ENCODE assay signal across 26 cellular contexts in the genomic region with DNA sequence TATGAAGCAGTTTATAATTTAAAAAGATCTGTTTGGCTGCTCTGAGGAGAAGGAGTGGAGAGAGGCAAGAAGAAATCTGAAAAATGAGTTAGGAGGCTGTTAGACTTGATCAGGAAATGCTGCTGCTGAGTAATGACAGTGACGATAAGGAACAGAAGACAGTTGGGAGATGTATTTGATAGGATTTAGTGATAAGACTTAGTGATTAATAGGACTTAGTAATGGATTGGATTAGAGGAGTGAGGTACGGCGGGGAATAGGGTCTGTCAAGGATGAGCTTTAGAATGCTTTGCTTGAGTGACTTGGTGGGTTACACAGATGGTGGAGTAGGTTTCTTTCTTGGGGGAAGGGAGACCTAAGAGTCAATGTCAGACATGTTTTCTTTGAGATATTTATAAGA. TPM values are rescaled to one million over a fixed set of nuclear protein-coding genes. Genes with fewer than 3 reads are reported as not detected.
"Had no signal": no experiment of that assay in that cellular context is flagged by ENCODE, and none has a peak within 500 bp of the region (broad histone marks: within the 10 kb centered on the region; RNA-seq: fewer than 3 reads in every experiment).

No MANE protein-coding gene starts in this region.

- H3K4me3 ChIP-seq: Peyer's patch, SJCRH30 had no signal

- H3K27ac ChIP-seq: Peyer's patch, RWPE1, SJCRH30, VCaP had no signal

- ATAC-seq: activated CD8-positive, alpha-beta memory T cell treated with anti-CD3 and anti-CD28 coated beads, Interleukin-2, amount 10 ng/mL, durations not matched to agents 7 days and 5 days; activated naive CD4-positive, alpha-beta T cell treated with anti-CD3 and anti-CD28 coated beads, Interleukin-2, amount 50 U/mL, for 72 hours; activated naive CD8-positive, alpha-beta T cell treated with anti-CD3 and anti-CD28 coated beads, Interleukin-2, amount 50 U/mL, for 24 hours had no signal

- FAIRE-seq: astrocyte had no signal

- H3K4me1 ChIP-seq: Peyer's patch, SJCRH30 had no signal

- H3K36me3 ChIP-seq: Peyer's patch, SJCRH30 had no signal

- H3K27me3 ChIP-seq: Peyer's patch, SJCRH30 had no signal

- H3K9me3 ChIP-seq: Peyer's patch, SJCRH30 had no signal

- DNase-seq: activated CD4-positive, alpha-beta T cell treated with anti-CD3 and anti-CD28 coated beads for 48 hours; activated CD4-positive, alpha-beta T cell treated with anti-CD3 and anti-CD28 coated beads, Interleukin-2, amount 50 U/mL, for 48 hours; activated CD8-positive, alpha-beta memory T cell treated with anti-CD3 and anti-CD28 coated beads, Interleukin-2, amount 10 ng/mL, durations not matched to agents 7 days and 5 days; activated effector memory CD4-positive, alpha-beta T cell treated with Interleukin-2 at 50 U/mL for 16 hours; activated naive CD4-positive, alpha-beta T cell treated with Interleukin-2 at 50 U/mL for 16 hours; activated naive CD8-positive, alpha-beta T cell treated with anti-CD3 and anti-CD28 coated beads, Interleukin-2, amount 50 U/mL, for 24 hours; activated T-cell treated with anti-CD3 and anti-CD28 coated beads, Interleukin-2, amount 50 U/mL, for 24 hours; amniotic stem cell; Karpas-422; NCI-H1105 treated with DMSO at 0.1 percent for 48 hours; NCI-H1436 treated with DMSO at 0.1 percent for 48 hours; NCI-H187 treated with DMSO at 0.1 percent for 48 hours; NCI-H2081 treated with DMSO at 0.1 percent for 48 hours; NCI-H446; NCI-H526; NCI-H774; NK-92 treated with Interleukin-12 subunit alpha and Interleukin-12 subunit beta, amount 100 ng/mL, for 24 hours; Peyer's patch; Right ventricle myocardium superior; SJCRH30; T-helper 1 cell had no signal

RNA-seq across cellular contexts. Expression of gene UNC79, which starts 31.7 kb away (rescaled TPM):
- total RNA-seq: Peyer's patch; SJCRH30; T-helper 2 cell treated with Interferon-gamma antibody and Interleukin-4, amounts not matched to agents 100 ng/mL and 5 ng/mL, for 36 hours had no signal
